1 cellular context compared by ENCODE assay signal in the genomic region with DNA sequence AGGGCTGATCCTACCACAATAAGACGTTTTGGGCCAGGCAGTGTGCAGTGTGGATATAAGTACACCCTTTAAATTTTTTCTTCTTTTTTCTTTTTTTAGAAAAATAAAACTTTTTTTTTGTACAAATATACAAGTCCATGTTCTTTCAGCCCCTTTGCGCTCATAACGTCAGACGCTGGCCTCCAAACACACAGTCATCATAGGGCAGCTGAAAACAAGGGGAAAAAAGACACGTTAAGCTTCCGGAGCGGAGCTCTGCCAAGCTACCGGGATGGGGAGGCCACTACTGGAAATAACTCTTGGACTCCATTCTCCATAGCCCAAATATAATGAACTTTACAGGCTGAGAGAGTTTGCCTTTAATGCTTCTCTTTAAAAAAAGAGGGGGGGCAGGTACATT.
TF ChIP-seq lines count a peak whose summit lies in the region.

No MANE protein-coding gene starts in this region.

TF ChIP-seq in HepG2, 621 proteins besides CTCF, POLR2A, EP300 and RAD21 (continued from another document):
- TF ChIP-seq, protein P1, sequence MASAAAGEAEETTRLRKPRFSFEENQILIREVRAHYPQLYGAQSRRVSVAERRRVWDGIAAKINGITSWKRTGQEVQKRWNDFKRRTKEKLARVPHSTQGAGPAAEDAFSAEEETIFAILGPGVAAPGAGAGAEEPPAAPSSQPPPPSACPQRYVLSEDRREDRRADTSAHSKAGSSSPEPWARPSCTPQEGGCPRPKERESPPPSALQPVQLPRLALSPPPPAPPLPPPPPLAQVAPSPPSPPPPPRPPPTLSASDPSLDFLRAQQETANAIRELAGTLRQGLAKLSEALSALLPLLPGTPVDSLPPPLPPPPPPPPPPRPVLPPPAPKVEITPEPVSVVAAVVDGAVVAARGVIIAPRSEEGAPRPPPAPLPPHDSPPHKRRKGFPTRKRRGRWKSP (CRISPR knock-in tag; IDR thresholded peaks at IDR 0.05): no peak
- TF ChIP-seq ZNF749 (CRISPR knock-in tag; IDR thresholded peaks at IDR 0.05; ENCODE audit: borderline replicate concordance): no peak
- no peak for TF ChIP-seq ZNF138 (CRISPR knock-in tag; IDR thresholded peaks at IDR 0.05; ENCODE audit: low read depth)
- no peak for TF ChIP-seq ZFX (CRISPR knock-in tag; IDR thresholded peaks at IDR 0.05; ENCODE audit: low read depth)
- peak; percentile 36 for TF ChIP-seq POLR2G (IDR thresholded peaks at IDR 0.05; ENCODE audit: low read depth, low read length)
- TF ChIP-seq, protein P2, sequence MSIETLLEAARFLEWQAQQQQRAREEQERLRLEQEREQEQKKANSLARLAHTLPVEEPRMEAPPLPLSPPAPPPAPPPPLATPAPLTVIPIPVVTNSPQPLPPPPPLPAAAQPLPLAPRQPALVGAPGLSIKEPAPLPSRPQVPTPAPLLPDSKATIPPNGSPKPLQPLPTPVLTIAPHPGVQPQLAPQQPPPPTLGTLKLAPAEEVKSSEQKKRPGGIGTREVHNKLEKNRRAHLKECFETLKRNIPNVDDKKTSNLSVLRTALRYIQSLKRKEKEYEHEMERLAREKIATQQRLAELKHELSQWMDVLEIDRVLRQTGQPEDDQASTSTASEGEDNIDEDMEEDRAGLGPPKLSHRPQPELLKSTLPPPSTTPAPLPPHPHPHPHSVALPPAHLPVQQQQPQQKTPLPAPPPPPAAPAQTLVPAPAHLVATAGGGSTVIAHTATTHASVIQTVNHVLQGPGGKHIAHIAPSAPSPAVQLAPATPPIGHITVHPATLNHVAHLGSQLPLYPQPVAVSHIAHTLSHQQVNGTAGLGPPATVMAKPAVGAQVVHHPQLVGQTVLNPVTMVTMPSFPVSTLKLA (IDR thresholded peaks at IDR 0.05): no peak
- no peak for TF ChIP-seq ZNF644 (CRISPR knock-in tag; IDR thresholded peaks at IDR 0.05; ENCODE audit: low read depth)
- 0 out of 2 replicates have a peak, but pooled peaks have one; percentile 44 for TF ChIP-seq ZNF337 (CRISPR knock-in tag; IDR thresholded peaks at IDR 0.05; ENCODE audit: borderline replicate concordance, low read depth)
- TF ChIP-seq MBD4 (IDR thresholded peaks at IDR 0.05; ENCODE audit: borderline replicate concordance, low read length): no peak
- no peak for TF ChIP-seq PLRG1 (conservative IDR thresholded peaks at IDR 0.05)
- TF ChIP-seq, protein P3, sequence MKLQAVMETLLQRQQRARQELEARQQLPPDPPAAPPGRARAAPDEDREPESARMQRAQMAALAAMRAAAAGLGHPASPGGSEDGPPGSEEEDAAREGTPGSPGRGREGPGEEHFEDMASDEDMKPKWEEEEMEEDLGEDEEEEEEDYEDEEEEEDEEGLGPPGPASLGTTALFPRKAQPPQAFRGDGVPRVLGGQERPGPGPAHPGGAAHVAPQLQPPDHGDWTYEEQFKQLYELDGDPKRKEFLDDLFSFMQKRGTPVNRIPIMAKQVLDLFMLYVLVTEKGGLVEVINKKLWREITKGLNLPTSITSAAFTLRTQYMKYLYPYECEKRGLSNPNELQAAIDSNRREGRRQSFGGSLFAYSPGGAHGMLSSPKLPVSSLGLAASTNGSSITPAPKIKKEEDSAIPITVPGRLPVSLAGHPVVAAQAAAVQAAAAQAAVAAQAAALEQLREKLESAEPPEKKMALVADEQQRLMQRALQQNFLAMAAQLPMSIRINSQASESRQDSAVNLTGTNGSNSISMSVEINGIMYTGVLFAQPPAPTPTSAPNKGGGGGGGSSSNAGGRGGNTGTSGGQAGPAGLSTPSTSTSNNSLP (IDR thresholded peaks at IDR 0.05; ENCODE audit: low read depth, low read length): 0 out of 2 replicates have a peak, but pooled peaks have one; percentile 2
- no peak for TF ChIP-seq NFIC (IDR thresholded peaks at IDR 0.05; ENCODE audit: low read length)
- TF ChIP-seq ZNF780A (CRISPR knock-in tag; IDR thresholded peaks at IDR 0.05): no peak
- TF ChIP-seq ZNF670 (CRISPR knock-in tag; IDR thresholded peaks at IDR 0.05; ENCODE audit: borderline replicate concordance): peak; percentile 10; the same call in 1 of the 2 replicates
- TF ChIP-seq HDAC6 (IDR thresholded peaks at IDR 0.05; ENCODE audit: low read depth, low read length): 0 out of 2 replicates have a peak, but pooled peaks have one; percentile 70
- TF ChIP-seq PRPF4 (IDR thresholded peaks at IDR 0.05; ENCODE audit: low read depth, low read length, poor library complexity, severe bottlenecking): peak; percentile 39
- TF ChIP-seq, protein P4, sequence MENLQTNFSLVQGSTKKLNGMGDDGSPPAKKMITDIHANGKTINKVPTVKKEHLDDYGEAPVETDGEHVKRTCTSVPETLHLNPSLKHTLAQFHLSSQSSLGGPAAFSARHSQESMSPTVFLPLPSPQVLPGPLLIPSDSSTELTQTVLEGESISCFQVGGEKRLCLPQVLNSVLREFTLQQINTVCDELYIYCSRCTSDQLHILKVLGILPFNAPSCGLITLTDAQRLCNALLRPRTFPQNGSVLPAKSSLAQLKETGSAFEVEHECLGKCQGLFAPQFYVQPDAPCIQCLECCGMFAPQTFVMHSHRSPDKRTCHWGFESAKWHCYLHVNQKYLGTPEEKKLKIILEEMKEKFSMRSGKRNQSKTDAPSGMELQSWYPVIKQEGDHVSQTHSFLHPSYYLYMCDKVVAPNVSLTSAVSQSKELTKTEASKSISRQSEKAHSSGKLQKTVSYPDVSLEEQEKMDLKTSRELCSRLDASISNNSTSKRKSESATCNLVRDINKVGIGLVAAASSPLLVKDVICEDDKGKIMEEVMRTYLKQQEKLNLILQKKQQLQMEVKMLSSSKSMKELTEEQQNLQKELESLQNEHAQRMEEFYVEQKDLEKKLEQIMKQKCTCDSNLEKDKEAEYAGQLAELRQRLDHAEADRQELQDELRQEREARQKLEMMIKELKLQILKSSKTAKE (CRISPR knock-in tag; IDR thresholded peaks at IDR 0.05; ENCODE audit: borderline replicate concordance): no peak
- TF ChIP-seq RFX1 (IDR thresholded peaks at IDR 0.05): no peak
- TF ChIP-seq, protein P5, sequence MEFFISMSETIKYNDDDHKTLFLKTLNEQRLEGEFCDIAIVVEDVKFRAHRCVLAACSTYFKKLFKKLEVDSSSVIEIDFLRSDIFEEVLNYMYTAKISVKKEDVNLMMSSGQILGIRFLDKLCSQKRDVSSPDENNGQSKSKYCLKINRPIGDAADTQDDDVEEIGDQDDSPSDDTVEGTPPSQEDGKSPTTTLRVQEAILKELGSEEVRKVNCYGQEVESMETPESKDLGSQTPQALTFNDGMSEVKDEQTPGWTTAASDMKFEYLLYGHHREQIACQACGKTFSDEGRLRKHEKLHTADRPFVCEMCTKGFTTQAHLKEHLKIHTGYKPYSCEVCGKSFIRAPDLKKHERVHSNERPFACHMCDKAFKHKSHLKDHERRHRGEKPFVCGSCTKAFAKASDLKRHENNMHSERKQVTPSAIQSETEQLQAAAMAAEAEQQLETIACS (CRISPR knock-in tag; IDR thresholded peaks at IDR 0.05): no peak
- TF ChIP-seq ZNF878 (CRISPR knock-in tag; IDR thresholded peaks at IDR 0.05): no peak
- no peak for TF ChIP-seq HNRNPH1 (optimal IDR thresholded peaks at IDR 0.05; ENCODE audit: low read depth, low read length)
- no peak for TF ChIP-seq ZBTB20 (CRISPR knock-in tag; IDR thresholded peaks at IDR 0.05; ENCODE audit: borderline replicate concordance, low read depth)
- TF ChIP-seq KAT8 (CRISPR knock-in tag; IDR thresholded peaks at IDR 0.05): no peak
- no peak for TF ChIP-seq JUN (CRISPR knock-in tag; IDR thresholded peaks at IDR 0.05)
- TF ChIP-seq ZNF543 (CRISPR knock-in tag; IDR thresholded peaks at IDR 0.05): no peak
- no peak for TF ChIP-seq GATAD1 (CRISPR knock-in tag; IDR thresholded peaks at IDR 0.05)
- TF ChIP-seq RBM22 (optimal IDR thresholded peaks at IDR 0.05; ENCODE audit: low read length): peak; percentile 10
- TF ChIP-seq, protein P6, sequence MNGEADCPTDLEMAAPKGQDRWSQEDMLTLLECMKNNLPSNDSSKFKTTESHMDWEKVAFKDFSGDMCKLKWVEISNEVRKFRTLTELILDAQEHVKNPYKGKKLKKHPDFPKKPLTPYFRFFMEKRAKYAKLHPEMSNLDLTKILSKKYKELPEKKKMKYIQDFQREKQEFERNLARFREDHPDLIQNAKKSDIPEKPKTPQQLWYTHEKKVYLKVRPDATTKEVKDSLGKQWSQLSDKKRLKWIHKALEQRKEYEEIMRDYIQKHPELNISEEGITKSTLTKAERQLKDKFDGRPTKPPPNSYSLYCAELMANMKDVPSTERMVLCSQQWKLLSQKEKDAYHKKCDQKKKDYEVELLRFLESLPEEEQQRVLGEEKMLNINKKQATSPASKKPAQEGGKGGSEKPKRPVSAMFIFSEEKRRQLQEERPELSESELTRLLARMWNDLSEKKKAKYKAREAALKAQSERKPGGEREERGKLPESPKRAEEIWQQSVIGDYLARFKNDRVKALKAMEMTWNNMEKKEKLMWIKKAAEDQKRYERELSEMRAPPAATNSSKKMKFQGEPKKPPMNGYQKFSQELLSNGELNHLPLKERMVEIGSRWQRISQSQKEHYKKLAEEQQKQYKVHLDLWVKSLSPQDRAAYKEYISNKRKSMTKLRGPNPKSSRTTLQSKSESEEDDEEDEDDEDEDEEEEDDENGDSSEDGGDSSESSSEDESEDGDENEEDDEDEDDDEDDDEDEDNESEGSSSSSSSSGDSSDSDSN (CRISPR knock-in tag; IDR thresholded peaks at IDR 0.05): no peak
- TF ChIP-seq POLR2AphosphoS2 (IDR thresholded peaks at IDR 0.05; ENCODE audit: low read depth, low read length): 0 out of 2 replicates have a peak, but pooled peaks have one; percentile 1
- TF ChIP-seq, protein P7, sequence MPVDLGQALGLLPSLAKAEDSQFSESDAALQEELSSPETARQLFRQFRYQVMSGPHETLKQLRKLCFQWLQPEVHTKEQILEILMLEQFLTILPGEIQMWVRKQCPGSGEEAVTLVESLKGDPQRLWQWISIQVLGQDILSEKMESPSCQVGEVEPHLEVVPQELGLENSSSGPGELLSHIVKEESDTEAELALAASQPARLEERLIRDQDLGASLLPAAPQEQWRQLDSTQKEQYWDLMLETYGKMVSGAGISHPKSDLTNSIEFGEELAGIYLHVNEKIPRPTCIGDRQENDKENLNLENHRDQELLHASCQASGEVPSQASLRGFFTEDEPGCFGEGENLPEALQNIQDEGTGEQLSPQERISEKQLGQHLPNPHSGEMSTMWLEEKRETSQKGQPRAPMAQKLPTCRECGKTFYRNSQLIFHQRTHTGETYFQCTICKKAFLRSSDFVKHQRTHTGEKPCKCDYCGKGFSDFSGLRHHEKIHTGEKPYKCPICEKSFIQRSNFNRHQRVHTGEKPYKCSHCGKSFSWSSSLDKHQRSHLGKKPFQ (CRISPR knock-in tag; IDR thresholded peaks at IDR 0.05; ENCODE audit: insufficient replicate concordance): no peak
- no peak for TF ChIP-seq FOXA1 (IDR thresholded peaks at IDR 0.05)
- TF ChIP-seq FOXA1 (CRISPR knock-in tag; IDR thresholded peaks at IDR 0.05): no peak
- TF ChIP-seq ZFP41 (CRISPR knock-in tag; IDR thresholded peaks at IDR 0.05; ENCODE audit: borderline replicate concordance): no peak
- TF ChIP-seq RAD51 (IDR thresholded peaks at IDR 0.05; ENCODE audit: borderline replicate concordance): no peak
- TF ChIP-seq ZSCAN9 (CRISPR knock-in tag; IDR thresholded peaks at IDR 0.05; ENCODE audit: borderline replicate concordance): no peak
- 0 out of 2 replicates have a peak, but pooled peaks have one; percentile 25 for TF ChIP-seq ZSCAN22 (CRISPR knock-in tag; IDR thresholded peaks at IDR 0.05)
- TF ChIP-seq ZNF343 (CRISPR knock-in tag; IDR thresholded peaks at IDR 0.05): no peak
- TF ChIP-seq TARDBP (CRISPR knock-in tag; IDR thresholded peaks at IDR 0.05): 0 out of 2 replicates have a peak, but pooled peaks have one; percentile 49
- TF ChIP-seq, protein P8, sequence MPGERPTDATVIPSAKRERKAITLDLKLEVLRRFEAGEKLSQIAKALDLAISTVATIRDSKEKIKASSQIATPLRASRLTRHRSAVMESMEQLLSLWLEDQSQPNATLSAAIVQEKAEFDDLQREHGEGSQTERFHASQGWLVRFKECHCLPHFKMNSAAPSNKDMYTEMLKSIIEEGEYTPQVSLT (CRISPR knock-in tag; IDR thresholded peaks at IDR 0.05; ENCODE audit: borderline replicate concordance, low read depth): no peak
- no peak for TF ChIP-seq PRMT3 (CRISPR knock-in tag; IDR thresholded peaks at IDR 0.05; ENCODE audit: borderline replicate concordance, low read depth)
- TF ChIP-seq SOX6 (IDR thresholded peaks at IDR 0.05): no peak
- TF ChIP-seq SOX6 (CRISPR knock-in tag; IDR thresholded peaks at IDR 0.05): no peak
- TF ChIP-seq ELF3 (CRISPR knock-in tag; IDR thresholded peaks at IDR 0.05): no peak
